ENCODE assay signal across 8 cellular contexts in the genomic region with DNA sequence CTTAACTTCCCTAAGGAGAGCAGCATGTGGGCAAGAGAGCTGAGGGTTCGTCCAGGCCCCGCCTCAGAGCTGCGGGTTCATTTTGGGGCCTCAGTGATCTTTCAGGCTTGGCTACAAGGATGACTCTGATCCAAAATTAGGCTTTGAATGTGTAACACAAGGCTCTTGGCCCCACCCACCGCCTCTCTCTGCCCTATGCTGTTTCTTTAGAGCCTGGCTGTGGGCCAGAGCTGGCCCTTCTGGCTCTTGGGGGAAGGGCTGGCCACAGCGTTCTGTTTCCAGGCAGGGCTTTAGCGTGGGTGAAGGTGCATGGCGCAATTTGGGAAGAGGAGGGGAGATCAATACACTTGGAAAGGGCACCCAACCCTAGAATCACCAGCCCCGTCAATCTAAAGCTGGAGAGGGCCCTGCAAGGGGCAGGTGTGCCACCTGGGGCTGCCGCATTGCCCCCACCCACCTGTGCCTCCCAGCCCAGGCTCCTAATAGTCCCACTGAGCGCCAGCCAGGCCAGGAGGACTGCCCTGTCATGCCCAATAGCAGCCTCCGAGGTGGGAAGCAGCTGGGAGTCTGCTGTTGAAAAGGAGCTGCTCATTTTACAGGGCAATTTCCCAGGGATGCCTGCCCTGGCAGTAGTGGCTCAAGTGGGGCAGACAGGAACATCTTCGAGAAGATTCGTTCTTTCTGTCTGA.
A peak's percentile ranks its signal among the peaks of the same experiment; 100 is the strongest.
DNase-seq lines count a peak whose midpoint lies in the region; TF ChIP-seq lines count a peak whose summit lies in the region.

No MANE protein-coding gene starts in this region.

- intact Hi-C loops in lower leg skin (cut with DNase I; ENCODE audit: low total_unique reads) = no loop called here

- H3K27ac ChIP-seq in HEK293 (ENCODE audit: extremely low read depth, low read depth, low read length) = peak overlapping the region; percentile 48
- H3K27ac ChIP-seq in tibial nerve = peak overlapping the region; percentile 64 to 89 (median 82)

- H3K4me3 ChIP-seq in HEK293 (ENCODE audit: low read depth, low read length) = no peak overlapping the region
- no peak overlapping the region for H3K4me3 ChIP-seq in lower leg skin (ENCODE audit: low read depth, poor library complexity, severe bottlenecking)
- H3K4me3 ChIP-seq in tibial nerve = peak overlapping the region in 2 of 4 donors; percentile 9 to 33

- H3K9me3 ChIP-seq in HEK293 (ENCODE audit: control insufficient read depth, insufficient read depth, low read depth, low read length) (no peaks in the 10 kb centered on the region), tibial nerve (no peaks in the 10 kb centered on the region)

- POLR2A ChIA-PET in HEK293 (lab: Yijun Ruan, JAX) = interaction anchor here (1.0 kb wide), 1 partner anchor 88 kb away, joined by 4 read pairs; no protein-coding TSS in a partner anchor

- peaks cover 13% of the 10 kb centered on the region for H3K4me1 ChIP-seq in HEK293 (ENCODE audit: control insufficient read depth, insufficient read depth, low read length)
- H3K4me1 ChIP-seq in tibial nerve = peaks cover 0 to 55% (median 34%) of the 10 kb centered on the region in 4 donors

- TF ChIP-seq EP300 in tibial nerve (IDR thresholded peaks at IDR 0.05) = peak in 1 of 2 donors; percentile 83

- no peaks in the 10 kb centered on the region for H3K27me3 ChIP-seq in tibial nerve

- no peaks in the 10 kb centered on the region for H3K36me3 ChIP-seq in HEK293 (ENCODE audit: control insufficient read depth in 2 of 2, insufficient read depth in 1 of 2, low read length in 2 of 2)
- no peaks in the 10 kb centered on the region for H3K36me3 ChIP-seq in tibial nerve

- TF ChIP-seq CTCF in HEK293 (tag by site-specific recombination; IDR thresholded peaks at IDR 0.05) (no peak), lower leg skin (IDR thresholded peaks at IDR 0.05) (no peak), tibial nerve (IDR thresholded peaks at IDR 0.05) (no peak)

- WGBS in lower leg skin, 2 donors = 43 to 48% methylated on average over 12 to 13 of the region's 13 CpGs
- WGBS in tibial nerve, 2 donors = 22 to 26% methylated on average over 12 to 13 of the region's 13 CpGs

- TF ChIP-seq POLR2A in lower leg skin (IDR thresholded peaks at IDR 0.05) (no peak), tibial nerve (IDR thresholded peaks at IDR 0.05) (peak in 1 of 2 donors; percentile 23)

- DNase-seq in NCI-H748 (lab: John Stamatoyannopoulos, UW; ENCODE audit: unreplicated experiment) (peak; percentile 93), cerebellum (ENCODE audit: low spot score) (peak; percentile 89), lower leg skin (ENCODE audit: low spot score in 2 of 2) (peak; percentile 85 to 95), tibial nerve (ENCODE audit: low spot score in 2 of 2) (peak; percentile 84 to 88), middle frontal gyrus (ENCODE audit: extremely low spot score, low spot score) (no peak)
- no peak for DNase-seq in stimulated activated CD4-positive, alpha-beta T cell treated with anti-CD3 and anti-CD28 coated beads, Interleukin-4, amount 100 ng/mL, for 4 hours
- no peak for DNase-seq in activated effector memory CD4-positive, alpha-beta T cell treated with Interleukin-2 at 50 U/mL for 16 hours

- CTCF ChIA-PET in HEK293 (lab: Yijun Ruan, JAX) = interaction anchor here (0.6 to 1.0 kb wide), 5 partner anchors 10 to 511 kb away, joined by 4 to 5 read pairs (median 5); a partner anchor contains a TSS

TF ChIP-seq in HEK293, 187 proteins besides CTCF, POLR2A, EP300 and RAD21 (continues in another document):
- TF ChIP-seq EGR2 (tag by site-specific recombination; IDR thresholded peaks at IDR 0.05; ENCODE audit: low read depth) (peak; percentile 72), SETDB1 (IDR thresholded peaks at IDR 0.05; ENCODE audit: insufficient read length, low read length) (no peak), BCL11B (tag by site-specific recombination; IDR thresholded peaks at IDR 0.05; ENCODE audit: low read depth) (no peak), ZNF416 (tag by site-specific recombination; IDR thresholded peaks at IDR 0.05) (no peak), MYNN (tag by site-specific recombination; IDR thresholded peaks at IDR 0.05; ENCODE audit: borderline replicate concordance) (no peak), SP2 (tag by site-specific recombination; IDR thresholded peaks at IDR 0.05) (no peak), SCRT1 (tag by site-specific recombination; IDR thresholded peaks at IDR 0.05; ENCODE audit: borderline replicate concordance) (no peak), ZNF768 (tag by site-specific recombination; IDR thresholded peaks at IDR 0.05) (no peak), ZNF112 (tag by site-specific recombination; IDR thresholded peaks at IDR 0.05) (no peak), ZNF561 (tag by site-specific recombination; IDR thresholded peaks at IDR 0.05; ENCODE audit: borderline replicate concordance) (no peak), ZNF660 (tag by site-specific recombination; IDR thresholded peaks at IDR 0.05) (0 out of 2 replicates have a peak, but pooled peaks have one; percentile 48), ZNF571 (tag by site-specific recombination; IDR thresholded peaks at IDR 0.05) (no peak), OSR2 (tag by site-specific recombination; IDR thresholded peaks at IDR 0.05) (no peak), SP3 (tag by site-specific recombination; IDR thresholded peaks at IDR 0.05) (peak; percentile 16; the same call in 1 of the 2 replicates), ZBTB21 (tag by site-specific recombination; IDR thresholded peaks at IDR 0.05) (no peak), ZBTB7A (tag by site-specific recombination; IDR thresholded peaks at IDR 0.05; ENCODE audit: low read depth) (no peak), ZFHX2 (tag by site-specific recombination; conservative IDR thresholded peaks at IDR 0.05) (peak; percentile 85), ZNF747 (tag by site-specific recombination; IDR thresholded peaks at IDR 0.05) (no peak), ZNF548 (tag by site-specific recombination; IDR thresholded peaks at IDR 0.05) (no peak), ZNF169 (tag by site-specific recombination; IDR thresholded peaks at IDR 0.05) (no peak), ZNF624 (tag by site-specific recombination; IDR thresholded peaks at IDR 0.05) (no peak)
- TF ChIP-seq, protein P1, sequence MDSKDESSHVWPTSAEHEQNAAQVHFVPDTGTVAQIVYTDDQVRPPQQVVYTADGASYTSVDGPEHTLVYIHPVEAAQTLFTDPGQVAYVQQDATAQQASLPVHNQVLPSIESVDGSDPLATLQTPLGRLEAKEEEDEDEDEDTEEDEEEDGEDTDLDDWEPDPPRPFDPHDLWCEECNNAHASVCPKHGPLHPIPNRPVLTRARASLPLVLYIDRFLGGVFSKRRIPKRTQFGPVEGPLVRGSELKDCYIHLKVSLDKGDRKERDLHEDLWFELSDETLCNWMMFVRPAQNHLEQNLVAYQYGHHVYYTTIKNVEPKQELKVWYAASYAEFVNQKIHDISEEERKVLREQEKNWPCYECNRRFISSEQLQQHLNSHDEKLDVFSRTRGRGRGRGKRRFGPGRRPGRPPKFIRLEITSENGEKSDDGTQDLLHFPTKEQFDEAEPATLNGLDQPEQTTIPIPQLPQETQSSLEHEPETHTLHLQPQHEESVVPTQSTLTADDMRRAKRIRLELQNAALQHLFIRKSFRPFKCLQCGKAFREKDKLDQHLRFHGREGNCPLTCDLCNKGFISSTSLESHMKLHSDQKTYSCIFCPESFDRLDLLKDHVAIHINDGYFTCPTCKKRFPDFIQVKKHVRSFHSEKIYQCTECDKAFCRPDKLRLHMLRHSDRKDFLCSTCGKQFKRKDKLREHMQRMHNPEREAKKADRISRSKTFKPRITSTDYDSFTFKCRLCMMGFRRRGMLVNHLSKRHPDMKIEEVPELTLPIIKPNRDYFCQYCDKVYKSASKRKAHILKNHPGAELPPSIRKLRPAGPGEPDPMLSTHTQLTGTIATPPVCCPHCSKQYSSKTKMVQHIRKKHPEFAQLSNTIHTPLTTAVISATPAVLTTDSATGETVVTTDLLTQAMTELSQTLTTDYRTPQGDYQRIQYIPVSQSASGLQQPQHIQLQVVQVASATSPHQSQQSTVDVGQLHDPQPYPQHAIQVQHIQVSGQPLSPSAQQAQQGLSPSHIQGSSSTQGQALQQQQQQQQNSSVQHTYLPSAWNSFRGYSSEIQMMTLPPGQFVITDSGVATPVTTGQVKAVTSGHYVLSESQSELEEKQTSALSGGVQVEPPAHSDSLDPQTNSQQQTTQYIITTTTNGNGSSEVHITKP (tag by site-specific recombination; IDR thresholded peaks at IDR 0.05) = peak; percentile 58
- TF ChIP-seq, protein P2, sequence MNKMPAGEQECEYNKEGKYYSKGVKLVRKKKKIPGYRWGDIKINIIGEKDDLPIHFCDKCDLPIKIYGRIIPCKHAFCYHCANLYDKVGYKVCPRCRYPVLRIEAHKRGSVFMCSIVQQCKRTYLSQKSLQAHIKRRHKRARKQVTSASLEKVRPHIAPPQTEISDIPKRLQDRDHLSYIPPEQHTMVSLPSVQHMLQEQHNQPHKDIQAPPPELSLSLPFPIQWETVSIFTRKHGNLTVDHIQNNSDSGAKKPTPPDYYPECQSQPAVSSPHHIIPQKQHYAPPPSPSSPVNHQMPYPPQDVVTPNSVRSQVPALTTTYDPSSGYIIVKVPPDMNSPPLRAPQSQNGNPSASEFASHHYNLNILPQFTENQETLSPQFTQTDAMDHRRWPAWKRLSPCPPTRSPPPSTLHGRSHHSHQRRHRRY (tag by site-specific recombination; IDR thresholded peaks at IDR 0.05) = no peak
- TF ChIP-seq, protein P3, sequence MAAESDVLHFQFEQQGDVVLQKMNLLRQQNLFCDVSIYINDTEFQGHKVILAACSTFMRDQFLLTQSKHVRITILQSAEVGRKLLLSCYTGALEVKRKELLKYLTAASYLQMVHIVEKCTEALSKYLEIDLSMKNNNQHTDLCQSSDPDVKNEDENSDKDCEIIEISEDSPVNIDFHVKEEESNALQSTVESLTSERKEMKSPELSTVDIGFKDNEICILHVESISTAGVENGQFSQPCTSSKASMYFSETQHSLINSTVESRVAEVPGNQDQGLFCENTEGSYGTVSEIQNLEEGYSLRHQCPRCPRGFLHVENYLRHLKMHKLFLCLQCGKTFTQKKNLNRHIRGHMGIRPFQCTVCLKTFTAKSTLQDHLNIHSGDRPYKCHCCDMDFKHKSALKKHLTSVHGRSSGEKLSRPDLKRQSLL (tag by site-specific recombination; IDR thresholded peaks at IDR 0.05) = no peak

Comparison
In these comparisons a context has a peak if more than half of its experiments do, and no peak if none do; other contexts are left out.
1. DNase-seq: peak in NCI-H748 (single experiment), cerebellum (single experiment), lower leg skin (2 of 2) and tibial nerve (2 of 2); none in middle frontal gyrus (single experiment), stimulated activated CD4-positive, alpha-beta T cell treated with anti-CD3 and anti-CD28 coated beads, Interleukin-4, amount 100 ng/mL, for 4 hours (0 of 2) and activated effector memory CD4-positive, alpha-beta T cell treated with Interleukin-2 at 50 U/mL for 16 hours (single experiment).